ENCODE assay signal across 9 cellular contexts in genomic region chr10:6920072-6921019, GRCh38.
DNase-seq lines count a peak whose midpoint lies in the region; ATAC-seq, FAIRE-seq and TF ChIP-seq lines count a peak whose summit lies in the region.
"Had no signal": no experiment of that assay in that cellular context is flagged by ENCODE, and none has a peak within 500 bp of the region (broad histone marks: within the 10 kb centered on the region; RNA-seq: fewer than 3 reads in every experiment).

No MANE protein-coding gene starts in this region.

- no peaks in the 10 kb centered on the region for H3K27me3 Mint-ChIP-seq in activated T-helper 17 cell treated with anti-CD3 and anti-CD28 coated beads, Interleukin-2, amount 50 U/mL, for 72 hours

- peaks cover 22 to 61% (median 48%) of the 10 kb centered on the region in 10 experiments for H3K4me1 ChIP-seq in BLaER1 treated with 17β-estradiol and CSF1 and Interleukin-3, amounts not matched to agents 10 nM and 100 nM
- H3K4me1 ChIP-seq in pancreas, result peaks cover 0 to 14% (median 12%) of the 10 kb centered on the region in 3 donors
- peaks cover 0 to 24% (median 3%) of the 10 kb centered on the region in 4 donors for H3K4me1 ChIP-seq in tibial nerve
- H3K4me1 ChIP-seq: SJSA1 had no signal

- H3K9me3 Mint-ChIP-seq in activated T-helper 17 cell treated with anti-CD3 and anti-CD28 coated beads, Interleukin-2, amount 50 U/mL, for 72 hours, result no peaks in the 10 kb centered on the region

- DNase-seq in GM19238 (ENCODE audit: insufficient read length, low spot score) (peak; percentile 51), RKO (ENCODE audit: low spot score) (peak; percentile 46), frontal cortex (ENCODE audit: low spot score in 2 of 2) (peak; percentile 11 to 56), pancreas (peak; percentile 52 to 85 (median 78)), tibial nerve (ENCODE audit: low spot score in 2 of 2) (peak; percentile 49 to 68)

- no peaks in the 10 kb centered on the region for H3K36me3 Mint-ChIP-seq in activated T-helper 17 cell treated with anti-CD3 and anti-CD28 coated beads, Interleukin-2, amount 50 U/mL, for 72 hours (ENCODE audit: low read depth)

- no peaks in the 10 kb centered on the region for H3K36me3 ChIP-seq in BLaER1 treated with 17β-estradiol and CSF1 and Interleukin-3, amounts not matched to agents 10 nM and 100 nM
- H3K36me3 ChIP-seq in pancreas (no peaks in the 10 kb centered on the region), tibial nerve (no peaks in the 10 kb centered on the region)
- H3K36me3 ChIP-seq: SJSA1 had no signal

- peak overlapping the region in 9 of 11 experiments; percentile 34 to 72 (median 51); a peak in 15 of 22 replicates for H3K9ac ChIP-seq in BLaER1 treated with 17β-estradiol and CSF1 and Interleukin-3, amounts not matched to agents 10 nM and 100 nM

- H3K4me3 Mint-ChIP-seq in activated T-helper 17 cell treated with anti-CD3 and anti-CD28 coated beads, Interleukin-2, amount 50 U/mL, for 72 hours, result peak overlapping the region; percentile 37

- no peaks in the 10 kb centered on the region for H4K20me1 ChIP-seq in BLaER1 treated with 17β-estradiol and CSF1 and Interleukin-3, amounts not matched to agents 10 nM and 100 nM

- WGBS in pancreas, 2 donors, result 17% methylated on average over 26 of the region's 26 CpGs
- 29 to 33% methylated on average over 26 of the region's 26 CpGs for WGBS in tibial nerve, 2 donors

- peak overlapping the region; percentile 18 to 87 (median 64) for H3K4me2 ChIP-seq in BLaER1 treated with 17β-estradiol and CSF1 and Interleukin-3, amounts not matched to agents 10 nM and 100 nM

- no peak overlapping the region for H3K27ac Mint-ChIP-seq in activated T-helper 17 cell treated with anti-CD3 and anti-CD28 coated beads, Interleukin-2, amount 50 U/mL, for 72 hours

- H3K27ac ChIP-seq in BLaER1 treated with 17β-estradiol and CSF1 and Interleukin-3, amounts not matched to agents 10 nM and 100 nM, result peak overlapping the region in 8 of 11 experiments; percentile 54 to 76 (median 66); a peak in 16 of 22 replicates
- no peak overlapping the region for H3K27ac ChIP-seq in pancreas
- no peak overlapping the region for H3K27ac ChIP-seq in tibial nerve
- H3K27ac ChIP-seq: SJSA1 had no signal

- ATAC-seq in HG03280 (IDR thresholded peaks at IDR 0.05; ENCODE audit: unreplicated experiment), result peak; percentile 97
- peak; percentile 98 for ATAC-seq in activated T-helper 17 cell treated with anti-CD3 and anti-CD28 coated beads, Interleukin-2, amount 50 U/mL, for 72 hours (replicated peaks)
- peak; percentile 90 to 98 (median 96) for ATAC-seq in pancreas

- TF ChIP-seq POLR2A in tibial nerve (IDR thresholded peaks at IDR 0.05), result no peak

- no peaks in the 10 kb centered on the region; a peak in 1 of 22 replicates for H3K9me3 ChIP-seq in BLaER1 treated with 17β-estradiol and CSF1 and Interleukin-3, amounts not matched to agents 10 nM and 100 nM (replicated peaks in 1 of 11)
- H3K9me3 ChIP-seq in pancreas (no peaks in the 10 kb centered on the region), tibial nerve (no peaks in the 10 kb centered on the region)
- H3K9me3 ChIP-seq: SJSA1 had no signal

- no peaks in the 10 kb centered on the region for H3K27me3 ChIP-seq in BLaER1 treated with 17β-estradiol and CSF1 and Interleukin-3, amounts not matched to agents 10 nM and 100 nM
- H3K27me3 ChIP-seq in pancreas, result no peaks in the 10 kb centered on the region
- no peaks in the 10 kb centered on the region for H3K27me3 ChIP-seq in tibial nerve

- intact Hi-C loops in pancreas (cut with DNase I), result no loop called here

- peak overlapping the region in 2 of 10 experiments; percentile 24; a peak in 2 of 20 replicates for H3K4me3 ChIP-seq in BLaER1 treated with 17β-estradiol and CSF1 and Interleukin-3, amounts not matched to agents 10 nM and 100 nM
- peak overlapping the region in 2 of 4 donors; percentile 15 to 25 for H3K4me3 ChIP-seq in pancreas
- H3K4me3 ChIP-seq in tibial nerve, result no peak overlapping the region
- H3K4me3 ChIP-seq: SJSA1 had no signal

- FAIRE-seq in frontal cortex (lab: Jason Lieb, UNC), result no peak
- FAIRE-seq in pancreas (lab: Jason Lieb, UNC), result no peak

- TF ChIP-seq CTCF in pancreas (IDR thresholded peaks at IDR 0.05), result peak; percentile 28 to 54 (median 44)
- TF ChIP-seq CTCF in tibial nerve (IDR thresholded peaks at IDR 0.05), result peak; percentile 63 to 83 (median 76)

- no peak for TF ChIP-seq EP300 in tibial nerve (IDR thresholded peaks at IDR 0.05)

- H3K4me1 Mint-ChIP-seq in activated T-helper 17 cell treated with anti-CD3 and anti-CD28 coated beads, Interleukin-2, amount 50 U/mL, for 72 hours, result peaks cover 27% of the 10 kb centered on the region

Comparison
In these comparisons a context has a peak if more than half of its experiments do, and no peak if none do; other contexts are left out.
1. H3K27ac ChIP-seq: peak in BLaER1 treated with 17β-estradiol and CSF1 and Interleukin-3, amounts not matched to agents 10 nM and 100 nM (8 of 11); none in pancreas (0 of 4) and tibial nerve (0 of 4).
2. Peak in every context shown above with its lines, with median percentiles within 50 percentile points of each other: DNase-seq and ATAC-seq.